In the genomic region with DNA sequence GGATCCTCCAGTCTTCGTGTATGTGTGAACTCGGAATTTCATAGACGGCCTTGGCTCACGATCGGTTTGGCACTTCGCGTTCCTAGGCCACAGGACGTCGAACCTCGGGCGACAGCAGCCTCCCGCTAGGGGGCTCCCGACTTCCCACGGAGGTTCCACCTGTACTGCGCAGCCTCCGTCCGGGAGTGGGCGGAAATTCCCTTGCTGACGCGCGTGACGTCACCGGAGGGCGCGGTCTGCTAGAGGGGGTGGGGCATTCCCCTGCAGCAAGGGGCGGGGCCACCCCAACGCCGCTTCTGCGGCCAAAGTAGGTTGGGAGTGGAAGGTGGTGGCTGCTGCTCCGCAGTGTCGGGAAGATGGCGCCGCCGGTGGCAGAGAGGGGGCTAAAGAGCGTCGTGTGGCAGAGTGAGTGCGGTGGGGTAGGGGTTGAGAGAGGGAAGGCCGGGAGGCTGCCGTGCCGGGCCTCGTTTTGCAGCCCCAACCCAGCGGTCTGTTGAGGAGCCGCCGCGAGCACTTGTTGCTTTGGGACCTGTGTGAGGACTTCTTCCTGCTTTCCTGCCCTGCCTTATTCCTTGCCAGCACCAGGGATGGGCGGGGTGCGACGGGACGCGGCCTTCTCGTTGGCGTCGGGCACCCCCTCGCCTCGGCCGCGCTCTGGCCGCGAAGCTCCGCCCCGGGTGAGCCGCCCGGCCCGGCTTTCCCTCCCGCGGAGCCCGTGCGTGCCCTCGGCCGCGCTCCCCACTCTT, we compare ENCODE assay signal across 8 cellular contexts. TPM values are rescaled to one million over a fixed set of nuclear protein-coding genes. Genes with fewer than 3 reads are reported as not detected.
DNase-seq lines count a peak whose midpoint lies in the region; ATAC-seq and TF ChIP-seq lines count a peak whose summit lies in the region.

Gene STXBP3, plus strand, starts transcription at position 293 of the 746 bp plus-strand sequence. Its CDS starts 64 bp downstream, at position 357.

- no peak for TF ChIP-seq EP300 in Ishikawa (IDR thresholded peaks at IDR 0.05; ENCODE audit: borderline replicate concordance)

- no peaks in the 10 kb centered on the region for H3K9me2 ChIP-seq in PC-3 (replicated peaks; ENCODE audit: low read length)

- H3F3A ChIP-seq in PC-3 (ENCODE audit: low read length, unreplicated experiment) = no peaks in the 10 kb centered on the region

- CTCF ChIA-PET in PC-3 (lab: Charles Lee) = interaction anchor here (0.6 kb wide), 1 partner anchor 12 kb away, joined by 3 read pairs; no protein-coding TSS in a partner anchor

- H3K9me3 ChIP-seq in PC-3 (ENCODE audit: low read length) (no peaks in the 10 kb centered on the region), mucosa of stomach (ENCODE audit: control insufficient read depth, low read length) (no peaks in the 10 kb centered on the region)

- TF ChIP-seq CTCF in PC-3 (conservative IDR thresholded peaks at IDR 0.05; ENCODE audit: low read depth, low read length) (peak; percentile 90), epithelial cell of proximal tubule (conservative IDR thresholded peaks at IDR 0.05; ENCODE audit: low read depth, low read length) (peak; percentile 92)

- H3K4me1 ChIP-seq in PC-3 (ENCODE audit: insufficient read depth, low read length) (peaks cover 7% of the 10 kb centered on the region), mucosa of stomach (ENCODE audit: control insufficient read depth, insufficient read depth, low read length) (peaks cover 8% of the 10 kb centered on the region)

- H3K27me3 ChIP-seq in PC-3 (ENCODE audit: low read length) (no peaks in the 10 kb centered on the region), mucosa of stomach (ENCODE audit: control insufficient read depth, insufficient read depth, low read length) (no peaks in the 10 kb centered on the region)

- peaks cover 5% of the 10 kb centered on the region; the same call in 1 of the 2 replicates for H4K20me1 ChIP-seq in PC-3 (ENCODE audit: low read length)

- peaks cover 2% of the 10 kb centered on the region; the same call in 1 of the 2 replicates for H3K36me3 ChIP-seq in PC-3 (ENCODE audit: low read depth, low read length)
- no peaks in the 10 kb centered on the region for H3K36me3 ChIP-seq in mucosa of stomach (ENCODE audit: control insufficient read depth, insufficient read depth, low read length)

- POLR2A ChIA-PET in PC-3 (lab: Charles Lee; ENCODE audit: unreplicated experiment) = interaction anchor here (0.5 kb wide), 1 partner anchor 84 kb away, joined by 3 read pairs; no protein-coding TSS in a partner anchor

- peak within 1 kb of the TSS; percentile 85 for H2AFZ ChIP-seq in PC-3 (ENCODE audit: low read length)

- H3K27ac ChIP-seq in PC-3 (ENCODE audit: low read length) = peak within 1 kb of the TSS; percentile 62

- BruUV-seq in PC-3 (replicated peaks; lab: Mats Ljungman, UMichigan) = no TSS peak

- peak within 1 kb of the TSS; percentile 85 for H3K9ac ChIP-seq in PC-3 (ENCODE audit: low read length)
- peak within 1 kb of the TSS; percentile 94 for H3K9ac ChIP-seq in mucosa of stomach (ENCODE audit: low read length)

- intact Hi-C loops in PC-3 (cut with micrococcal nuclease) = loop anchor here (1.0 to 5.0 kb wide), 4 partner anchors 42 to 331 kb away; partner anchors contain the start of genes PRPF38B and TAF13

- H3K4me3 ChIP-seq in PC-3 (ENCODE audit: low read length) (peak within 1 kb of the TSS; percentile 95), epithelial cell of proximal tubule (ENCODE audit: low read depth, low read length) (peak within 1 kb of the TSS; percentile 92), mucosa of stomach (ENCODE audit: low read length) (peak within 1 kb of the TSS; percentile 88)

- peak; percentile 51; the same call in 1 of the 2 replicates for TF ChIP-seq RAD21 in Ishikawa (IDR thresholded peaks at IDR 0.05; ENCODE audit: low read depth)

- ATAC-seq in GM21529 (IDR thresholded peaks at IDR 0.05; ENCODE audit: unreplicated experiment) = peak; percentile 90
- peak; percentile 90 for ATAC-seq in PC-3

- DNase-seq in DMS153 treated with DMSO at 0.1 percent for 48 hours (lab: John Stamatoyannopoulos, UW; ENCODE audit: unreplicated experiment) (peak; percentile 96), PC-3 (peak; percentile 99), epithelial cell of proximal tubule (ENCODE audit: low read depth) (peak; percentile 68)
- peak; percentile 100 for DNase-seq in activated T-cell treated with anti-CD3 and anti-CD28 coated beads, Interleukin-2, amount 50 U/mL, for 1 hour
- peak; percentile 100 for DNase-seq in stimulated activated CD8-positive, alpha-beta memory T cell treated with anti-CD3 and anti-CD28 coated beads, Interleukin-7, amount 100 ng/mL, for 24 hours (ENCODE audit: low read depth)

- H3K4me2 ChIP-seq in PC-3 (ENCODE audit: low read length) = peak within 1 kb of the TSS; percentile 85

- H3K79me2 ChIP-seq in PC-3 (ENCODE audit: low read length) = peaks cover 36% of the 10 kb centered on the region

TF ChIP-seq in Ishikawa, 13 proteins besides CTCF, POLR2A, EP300 and RAD21:
- TF ChIP-seq TEAD4 (IDR thresholded peaks at IDR 0.05) = peak; percentile 48
- TF ChIP-seq EGR1 (IDR thresholded peaks at IDR 0.05) = no peak
- peak; percentile 11; the same call in 1 of the 2 replicates for TF ChIP-seq NFIC (IDR thresholded peaks at IDR 0.05)
- TF ChIP-seq TAF1 (IDR thresholded peaks at IDR 0.05; ENCODE audit: low read depth) = peak; percentile 91
- TF ChIP-seq, protein P1, sequence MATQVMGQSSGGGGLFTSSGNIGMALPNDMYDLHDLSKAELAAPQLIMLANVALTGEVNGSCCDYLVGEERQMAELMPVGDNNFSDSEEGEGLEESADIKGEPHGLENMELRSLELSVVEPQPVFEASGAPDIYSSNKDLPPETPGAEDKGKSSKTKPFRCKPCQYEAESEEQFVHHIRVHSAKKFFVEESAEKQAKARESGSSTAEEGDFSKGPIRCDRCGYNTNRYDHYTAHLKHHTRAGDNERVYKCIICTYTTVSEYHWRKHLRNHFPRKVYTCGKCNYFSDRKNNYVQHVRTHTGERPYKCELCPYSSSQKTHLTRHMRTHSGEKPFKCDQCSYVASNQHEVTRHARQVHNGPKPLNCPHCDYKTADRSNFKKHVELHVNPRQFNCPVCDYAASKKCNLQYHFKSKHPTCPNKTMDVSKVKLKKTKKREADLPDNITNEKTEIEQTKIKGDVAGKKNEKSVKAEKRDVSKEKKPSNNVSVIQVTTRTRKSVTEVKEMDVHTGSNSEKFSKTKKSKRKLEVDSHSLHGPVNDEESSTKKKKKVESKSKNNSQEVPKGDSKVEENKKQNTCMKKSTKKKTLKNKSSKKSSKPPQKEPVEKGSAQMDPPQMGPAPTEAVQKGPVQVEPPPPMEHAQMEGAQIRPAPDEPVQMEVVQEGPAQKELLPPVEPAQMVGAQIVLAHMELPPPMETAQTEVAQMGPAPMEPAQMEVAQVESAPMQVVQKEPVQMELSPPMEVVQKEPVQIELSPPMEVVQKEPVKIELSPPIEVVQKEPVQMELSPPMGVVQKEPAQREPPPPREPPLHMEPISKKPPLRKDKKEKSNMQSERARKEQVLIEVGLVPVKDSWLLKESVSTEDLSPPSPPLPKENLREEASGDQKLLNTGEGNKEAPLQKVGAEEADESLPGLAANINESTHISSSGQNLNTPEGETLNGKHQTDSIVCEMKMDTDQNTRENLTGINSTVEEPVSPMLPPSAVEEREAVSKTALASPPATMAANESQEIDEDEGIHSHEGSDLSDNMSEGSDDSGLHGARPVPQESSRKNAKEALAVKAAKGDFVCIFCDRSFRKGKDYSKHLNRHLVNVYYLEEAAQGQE (IDR thresholded peaks at IDR 0.05; ENCODE audit: low read depth) = no peak
- TF ChIP-seq CREB1 (IDR thresholded peaks at IDR 0.05; ENCODE audit: low read depth) = peak; percentile 89
- TF ChIP-seq YY1 (IDR thresholded peaks at IDR 0.05; ENCODE audit: low read depth) = peak; percentile 91
- TF ChIP-seq MAX (IDR thresholded peaks at IDR 0.05) = peak; percentile 94
- no peak for TF ChIP-seq CEBPB (IDR thresholded peaks at IDR 0.05)
- no peak for TF ChIP-seq TCF12 (IDR thresholded peaks at IDR 0.05; ENCODE audit: low read depth)
- TF ChIP-seq ZBTB7A (IDR thresholded peaks at IDR 0.05; ENCODE audit: low read depth) = no peak; the same call in 1 of the 2 replicates
- TF ChIP-seq FOXM1 (IDR thresholded peaks at IDR 0.05; ENCODE audit: borderline replicate concordance, low read depth) = no peak
- 0 out of 2 replicates have a peak, but pooled peaks have one; percentile 4 for TF ChIP-seq USF1 (IDR thresholded peaks at IDR 0.05)

RNA-seq across cellular contexts. Expression of gene STXBP3, which starts in this region (rescaled TPM):
- total RNA-seq in PC-3 (2014; rRNA removed) (14.8 and 17.2 TPM in 2 replicates), epithelial cell of proximal tubule (24.3 and 36.7 TPM in 2 replicates)

Comparison
In these comparisons a context has a peak if more than half of its experiments do, and no peak if none do; other contexts are left out.
1. Peak in every context shown above with its lines: DNase-seq, ATAC-seq, H3K4me3 ChIP-seq and H3K27ac ChIP-seq.